Comparison of ENCODE assay signal across 1 cellular context in the genomic region with DNA sequence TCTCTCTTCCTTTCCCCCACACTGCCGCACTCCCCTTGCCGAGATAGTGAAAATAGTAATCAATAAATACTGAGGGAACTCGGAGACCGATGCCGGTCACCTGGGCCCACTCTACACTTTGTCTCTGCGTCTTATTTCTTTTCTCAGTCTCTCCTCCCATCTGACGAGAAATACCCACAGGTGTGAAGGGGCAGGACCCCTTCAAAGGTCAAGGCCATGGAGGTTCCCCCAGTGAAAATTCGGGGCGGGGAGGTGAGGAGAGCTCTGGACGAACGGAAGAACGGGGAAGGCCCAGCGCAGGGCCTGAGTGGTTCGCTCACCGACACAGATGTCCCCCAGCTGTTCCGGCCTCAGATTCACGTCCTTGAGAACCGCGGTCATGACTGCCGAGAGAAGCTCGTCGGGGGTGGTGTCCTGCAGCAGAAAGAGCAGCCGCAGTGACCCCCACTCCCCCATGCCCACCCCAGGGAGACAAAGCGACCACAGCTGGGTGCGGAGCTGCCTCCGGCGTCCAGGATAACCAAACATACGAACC.
TF ChIP-seq lines count a peak whose summit lies in the region.

No MANE protein-coding gene starts in this region.

TF ChIP-seq in H1, 55 proteins besides CTCF, POLR2A, EP300 and RAD21:
- TF ChIP-seq HDAC2 (IDR thresholded peaks at IDR 0.05; ENCODE audit: borderline replicate concordance in 1 of 2, low read depth in 2 of 2, low read length in 2 of 2) = 0 out of 4 replicates have a peak, but pooled peaks of 1 of the 2 experiments have one; percentile 9
- no peak for TF ChIP-seq SAP30 (IDR thresholded peaks at IDR 0.05; ENCODE audit: insufficient read depth, insufficient replicate concordance, low read length)
TF ChIP-seq in H1: peak in this region for 1.
